21 cellular contexts compared by ENCODE assay signal in the genomic region with DNA sequence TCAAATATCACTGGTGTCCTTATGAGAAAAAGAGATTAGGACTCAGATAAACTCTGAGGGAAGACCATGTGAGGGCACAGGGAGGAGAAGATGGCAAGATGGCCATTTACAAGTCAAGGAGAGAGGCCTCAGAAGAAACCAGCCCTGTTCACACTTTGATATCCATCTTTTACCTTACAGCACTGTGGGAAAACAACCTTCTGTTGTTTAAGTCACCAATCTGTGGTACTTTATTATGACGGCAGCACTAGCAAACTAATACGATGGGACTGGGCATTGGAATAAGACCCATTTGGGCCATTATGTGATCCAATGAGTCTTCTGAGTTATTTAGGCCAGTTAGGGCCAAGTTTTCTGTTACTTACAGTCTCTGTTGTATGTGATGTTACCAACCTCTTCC. TPM values are rescaled to one million over a fixed set of nuclear protein-coding genes. Genes with fewer than 3 reads are reported as not detected.
DNase-seq lines count a peak whose midpoint lies in the region; ATAC-seq, FAIRE-seq and TF ChIP-seq lines count a peak whose summit lies in the region.
"Had no signal": no experiment of that assay in that cellular context is flagged by ENCODE, and none has a peak within 500 bp of the region (broad histone marks: within the 10 kb centered on the region; RNA-seq: fewer than 3 reads in every experiment).

No MANE protein-coding gene starts in this region.

- CTCF ChIA-PET in activated CD8-positive, alpha-beta T cell treated with anti-CD3 and anti-CD28 coated beads, Interleukin-2, amount 10 ng/mL, durations not matched to agents 7 days and 5 days (lab: Charles Lee): no interaction called here
- CTCF ChIA-PET in activated CD8-positive, alpha-beta T cell treated with anti-CD3 and anti-CD28 coated beads for 36 hours (lab: Charles Lee): no interaction called here

- H3K27ac ChIP-seq in pancreas: no peak overlapping the region
- H3K27ac ChIP-seq: 22Rv1; A549; BLaER1 treated with 17β-estradiol and CSF1 and Interleukin-3, amounts not matched to agents 10 nM and 100 nM; C4-2B had no signal

- TF ChIP-seq CTCF in activated CD8-positive, alpha-beta T cell treated with anti-CD3 and anti-CD28 coated beads for 36 hours (IDR thresholded peaks at IDR 0.05): no peak
- no peak for TF ChIP-seq CTCF in pancreas (IDR thresholded peaks at IDR 0.05)

- H3K27me3 Mint-ChIP-seq in activated CD8-positive, alpha-beta T cell treated with anti-CD3 and anti-CD28 coated beads, Interleukin-2, amount 10 ng/mL, durations not matched to agents 7 days and 5 days (ENCODE audit: low read depth): peaks cover under 1% of the 10 kb centered on the region
- no peaks in the 10 kb centered on the region for H3K27me3 Mint-ChIP-seq in activated CD8-positive, alpha-beta T cell treated with anti-CD3 and anti-CD28 coated beads for 36 hours
- H3K27me3 Mint-ChIP-seq: B cell; CD4-positive, alpha-beta T cell had no signal

- 36 to 38% methylated on average over 2 of the region's 2 CpGs for WGBS in pancreas, 2 donors

- intact Hi-C loops in activated CD8-positive, alpha-beta T cell treated with anti-CD3 and anti-CD28 coated beads for 36 hours (cut with micrococcal nuclease): no loop called here
- intact Hi-C loops in pancreas (cut with DNase I): no loop called here

- H3K36me3 Mint-ChIP-seq in activated CD8-positive, alpha-beta T cell treated with anti-CD3 and anti-CD28 coated beads, Interleukin-2, amount 10 ng/mL, durations not matched to agents 7 days and 5 days (ENCODE audit: low read depth): no peaks in the 10 kb centered on the region
- no peaks in the 10 kb centered on the region for H3K36me3 Mint-ChIP-seq in activated CD8-positive, alpha-beta T cell treated with anti-CD3 and anti-CD28 coated beads for 36 hours (ENCODE audit: low read depth)
- H3K36me3 Mint-ChIP-seq: CD8-positive, alpha-beta T cell had no signal

- no peaks in the 10 kb centered on the region for H3K9me3 Mint-ChIP-seq in activated CD8-positive, alpha-beta T cell treated with anti-CD3 and anti-CD28 coated beads, Interleukin-2, amount 10 ng/mL, durations not matched to agents 7 days and 5 days (ENCODE audit: insufficient read depth)
- H3K9me3 Mint-ChIP-seq in activated CD8-positive, alpha-beta T cell treated with anti-CD3 and anti-CD28 coated beads for 36 hours: no peaks in the 10 kb centered on the region
- H3K9me3 Mint-ChIP-seq: CD4-positive, alpha-beta T cell; CD8-positive, alpha-beta T cell had no signal

- H3K36me3 ChIP-seq in pancreas: no peaks in the 10 kb centered on the region
- H3K36me3 ChIP-seq: BLaER1 treated with 17β-estradiol and CSF1 and Interleukin-3, amounts not matched to agents 10 nM and 100 nM had no signal

- peak overlapping the region; percentile 10 for H3K27ac Mint-ChIP-seq in activated CD8-positive, alpha-beta T cell treated with anti-CD3 and anti-CD28 coated beads, Interleukin-2, amount 10 ng/mL, durations not matched to agents 7 days and 5 days
- no peak overlapping the region for H3K27ac Mint-ChIP-seq in activated CD8-positive, alpha-beta T cell treated with anti-CD3 and anti-CD28 coated beads for 36 hours
- H3K27ac Mint-ChIP-seq: B cell; CD4-positive, alpha-beta T cell; CD8-positive, alpha-beta T cell had no signal

- no peaks in the 10 kb centered on the region for H3K9me3 ChIP-seq in pancreas
- H3K9me3 ChIP-seq: A549; BLaER1 treated with 17β-estradiol and CSF1 and Interleukin-3, amounts not matched to agents 10 nM and 100 nM; Caco-2 had no signal

- no peak overlapping the region for H3K4me3 ChIP-seq in pancreas
- H3K4me3 ChIP-seq: A549; BLaER1 treated with 17β-estradiol and CSF1 and Interleukin-3, amounts not matched to agents 10 nM and 100 nM had no signal

- POLR2A ChIA-PET in activated CD8-positive, alpha-beta T cell treated with anti-CD3 and anti-CD28 coated beads, Interleukin-2, amount 10 ng/mL, durations not matched to agents 7 days and 5 days (lab: Charles Lee): no interaction called here
- POLR2A ChIA-PET in activated CD8-positive, alpha-beta T cell treated with anti-CD3 and anti-CD28 coated beads for 36 hours (lab: Charles Lee): no interaction called here

- H3K4me1 Mint-ChIP-seq in activated CD8-positive, alpha-beta T cell treated with anti-CD3 and anti-CD28 coated beads, Interleukin-2, amount 10 ng/mL, durations not matched to agents 7 days and 5 days (ENCODE audit: low read depth): peaks cover 15% of the 10 kb centered on the region
- peaks cover 10% of the 10 kb centered on the region for H3K4me1 Mint-ChIP-seq in activated CD8-positive, alpha-beta T cell treated with anti-CD3 and anti-CD28 coated beads for 36 hours (ENCODE audit: low read depth)
- H3K4me1 Mint-ChIP-seq: B cell had no signal

- peaks cover 9 to 27% (median 13%) of the 10 kb centered on the region in 3 donors for H3K4me1 ChIP-seq in pancreas
- H3K4me1 ChIP-seq: BLaER1 treated with 17β-estradiol and CSF1 and Interleukin-3, amounts not matched to agents 10 nM and 100 nM; Caco-2 had no signal

- no peak for ATAC-seq in activated CD8-positive, alpha-beta T cell treated with anti-CD3 and anti-CD28 coated beads, Interleukin-2, amount 10 ng/mL, durations not matched to agents 7 days and 5 days
- no peak for ATAC-seq in activated CD8-positive, alpha-beta T cell treated with anti-CD3 and anti-CD28 coated beads for 36 hours
- ATAC-seq in pancreas (peak; percentile 26 to 75 (median 68)), HG02870 (IDR thresholded peaks at IDR 0.05; ENCODE audit: unreplicated experiment) (no peak)
- ATAC-seq: A549; CD8-positive, alpha-beta T cell had no signal

- no peaks in the 10 kb centered on the region for H3K27me3 ChIP-seq in pancreas
- H3K27me3 ChIP-seq: BLaER1 treated with 17β-estradiol and CSF1 and Interleukin-3, amounts not matched to agents 10 nM and 100 nM had no signal

- no peak for DNase-seq in activated CD8-positive, alpha-beta T cell treated with anti-CD3 and anti-CD28 coated beads, Interleukin-2, amount 10 ng/mL, durations not matched to agents 7 days and 5 days
- DNase-seq in activated CD8-positive, alpha-beta T cell treated with anti-CD3 and anti-CD28 coated beads for 36 hours: no peak
- DNase-seq in pancreas: no peak
- no peak for DNase-seq in HCEC 1CT
- DNase-seq: AML-193; Caco-2; Calu3; CD4-positive, alpha-beta T cell; CD8-positive, alpha-beta T cell; DMS79 treated with DMSO at 0.1 percent for 48 hours; GF-D8 had no signal

- no peak overlapping the region for H3K4me3 Mint-ChIP-seq in activated CD8-positive, alpha-beta T cell treated with anti-CD3 and anti-CD28 coated beads, Interleukin-2, amount 10 ng/mL, durations not matched to agents 7 days and 5 days
- H3K4me3 Mint-ChIP-seq in activated CD8-positive, alpha-beta T cell treated with anti-CD3 and anti-CD28 coated beads for 36 hours: no peak overlapping the region
- H3K4me3 Mint-ChIP-seq: B cell; CD4-positive, alpha-beta T cell; CD8-positive, alpha-beta T cell had no signal

- FAIRE-seq in pancreas (lab: Jason Lieb, UNC): no peak
- FAIRE-seq: A549, D721Med, G401.6, GM12891, GM19239 had no signal

RNA-seq across cellular contexts. Expression of a gene that starts 26.4 kb away (rescaled TPM):
- total RNA-seq in activated CD8-positive, alpha-beta T cell treated with anti-CD3 and anti-CD28 coated beads, Interleukin-2, amount 10 ng/mL, durations not matched to agents 7 days and 5 days: 10 to 100 TPM; 38.8 to 39.2 TPM
- 10 to 100 TPM; 28.3 to 29.2 TPM for total RNA-seq in activated CD8-positive, alpha-beta T cell treated with anti-CD3 and anti-CD28 coated beads for 36 hours
- 10 to 100 TPM; 15.9 to 38.5 (median 19.7) TPM for total RNA-seq in pancreas
- polyA plus RNA-seq in pancreas: 10 to 100 TPM in 1 of 2 donors, 1 to 10 TPM in 1; 7.6 to 11.3 TPM

Comparison
In these comparisons a context has a peak if more than half of its experiments do, and no peak if none do; other contexts are left out.
1. ATAC-seq: peak in pancreas (4 of 4); none in activated CD8-positive, alpha-beta T cell treated with anti-CD3 and anti-CD28 coated beads, Interleukin-2, amount 10 ng/mL, durations not matched to agents 7 days and 5 days (single experiment), activated CD8-positive, alpha-beta T cell treated with anti-CD3 and anti-CD28 coated beads for 36 hours (single experiment) and HG02870 (single experiment).